Comparison of ENCODE assay signal across 8 cellular contexts in the genomic region with DNA sequence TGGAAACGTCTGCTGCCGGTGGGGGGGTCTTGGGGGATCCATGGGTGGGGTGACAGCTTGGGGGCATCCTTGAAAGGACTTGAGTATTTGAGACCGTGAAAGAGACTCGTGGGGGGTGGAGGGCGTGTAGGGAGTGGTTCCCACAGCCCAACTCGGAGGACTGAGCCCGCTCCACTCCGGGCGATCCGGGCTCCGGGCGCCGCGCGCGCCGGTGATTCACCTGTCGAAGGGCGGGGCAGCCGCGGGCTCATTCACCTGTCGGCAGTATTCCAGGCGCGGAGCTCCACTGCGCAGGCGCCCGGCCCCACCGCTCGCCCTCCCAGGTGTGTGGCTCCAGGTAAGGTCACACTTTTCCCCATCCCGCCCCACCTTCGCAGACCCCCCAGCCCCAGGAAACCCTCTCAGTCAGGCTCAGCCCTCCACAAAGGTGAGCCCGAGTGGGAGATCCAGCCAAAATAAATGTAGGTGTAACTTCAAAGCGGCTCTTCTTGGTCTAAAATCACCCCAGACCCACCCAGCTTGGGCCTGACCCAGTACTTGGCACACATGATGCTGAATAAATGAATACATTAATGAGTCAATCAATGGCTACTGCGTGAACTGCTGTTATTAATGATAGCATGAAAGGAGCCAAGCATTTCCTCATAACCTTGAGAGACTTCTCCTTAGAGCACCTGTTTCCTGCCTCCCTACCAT. TPM values are rescaled to one million over a fixed set of nuclear protein-coding genes. Genes with fewer than 3 reads are reported as not detected.
DNase-seq lines count a peak whose midpoint lies in the region; ATAC-seq, FAIRE-seq and TF ChIP-seq lines count a peak whose summit lies in the region.

No MANE protein-coding gene starts in this region.

- no peaks in the 10 kb centered on the region for H3K27me3 Mint-ChIP-seq in endodermal cell (ENCODE audit: insufficient read depth)

- peak overlapping the region; percentile 88 for H3K27ac Mint-ChIP-seq in endodermal cell

- H3K36me3 Mint-ChIP-seq in endodermal cell (ENCODE audit: low read depth) = peaks cover 48% of the 10 kb centered on the region

- no peak overlapping the region for H3K9ac ChIP-seq in endodermal cell (ENCODE audit: extremely low read depth, low read length, poor library complexity, severe bottlenecking)

- no peaks in the 10 kb centered on the region for H3K9me3 Mint-ChIP-seq in endodermal cell

- no peak for FAIRE-seq in pancreas (lab: Jason Lieb, UNC)

- H3K9me3 ChIP-seq in endodermal cell (ENCODE audit: control insufficient read depth, low read length) (no peaks in the 10 kb centered on the region), pancreas (no peaks in the 10 kb centered on the region)

- H3K4me3 ChIP-seq in endodermal cell (ENCODE audit: low read length) (peak overlapping the region; percentile 50), pancreas (peak overlapping the region in 3 of 4 donors; percentile 29 to 53 (median 42))

- ATAC-seq in pancreas = peak; percentile 86 to 94 (median 88)
- ATAC-seq in HG02588 (IDR thresholded peaks at IDR 0.05; ENCODE audit: unreplicated experiment) = no peak
- ATAC-seq in HG02678 (IDR thresholded peaks at IDR 0.05; ENCODE audit: unreplicated experiment) = no peak

- DNase-seq in DMS79 treated with DMSO at 0.1 percent for 48 hours (lab: John Stamatoyannopoulos, UW) (peak; percentile 87), NCI-H146 (lab: John Stamatoyannopoulos, UW) (peak; percentile 94), endodermal cell (peak; percentile 98), pancreas (peak; percentile 85 to 98 (median 94)), GM20000 (ENCODE audit: low spot score) (no peak)
- no peak for DNase-seq in activated CD8-positive, alpha-beta memory T cell treated with anti-CD3 and anti-CD28 coated beads for 24 hours

- no peaks in the 10 kb centered on the region for H3K27me3 ChIP-seq in endodermal cell (ENCODE audit: control insufficient read depth, insufficient read depth, low read length, poor library complexity, severe bottlenecking)
- H3K27me3 ChIP-seq in pancreas = no peaks in the 10 kb centered on the region

- 6 to 14% methylated on average over 7 to 34 of the region's 34 CpGs for whole genome bisulfite sequencing in endodermal cell (ENCODE audit: insufficient coverage in 1 of 2, insufficient read length in 1 of 2), 2 experiments
- WGBS in pancreas, 2 donors = 1 to 4% methylated on average over 34 of the region's 34 CpGs

- H3K27ac ChIP-seq in endodermal cell (ENCODE audit: low read depth, low read length) (peak overlapping the region; percentile 82), pancreas (peak overlapping the region; percentile 51 to 79 (median 70))

- no peaks in the 10 kb centered on the region for H3K4me1 ChIP-seq in endodermal cell (ENCODE audit: control insufficient read depth, insufficient read depth, low read length)
- H3K4me1 ChIP-seq in pancreas = no peaks in the 10 kb centered on the region

- H3K36me3 ChIP-seq in endodermal cell (ENCODE audit: control insufficient read depth, insufficient read depth, low read length) = peaks cover 54% of the 10 kb centered on the region
- H3K36me3 ChIP-seq in pancreas = peaks cover 0 to 2% (median 0%) of the 10 kb centered on the region in 3 donors

- TF ChIP-seq CTCF in endodermal cell (conservative IDR thresholded peaks at IDR 0.05) (no peak), pancreas (IDR thresholded peaks at IDR 0.05) (no peak), GM20000 (IDR thresholded peaks at IDR 0.05; ENCODE audit: extremely low read depth, missing control alignments) (no peak)

- intact Hi-C loops in pancreas (cut with DNase I) = no loop called here

- H3K4me3 Mint-ChIP-seq in endodermal cell = peak overlapping the region; percentile 68

- peaks cover 8% of the 10 kb centered on the region for H3K4me1 Mint-ChIP-seq in endodermal cell

RNA-seq across cellular contexts. Expression of a gene that starts 4.7 kb away (rescaled TPM):
- total RNA-seq in endodermal cell (100 to 1,000 TPM; 140 to 171 TPM), pancreas (10 to 100 TPM in 5 of 6 donors, 1 to 10 TPM in 1; 8.4 to 29.4 (median 13.4) TPM)
- 176 TPM for polyA plus RNA-seq in endodermal cell (2013, experiment 1 of 2)
- polyA plus RNA-seq in endodermal cell (2013, experiment 2 of 2) = 186 TPM
- 1 to 10 TPM; 7.3 to 8.0 TPM for polyA plus RNA-seq in pancreas

RNA-seq across cellular contexts. Expression of a gene that starts 36.1 kb away (rescaled TPM):
- total RNA-seq in endodermal cell (10 to 100 TPM; 14.5 to 18.7 TPM), pancreas (under 1 TPM in 4 of 6 donors, not detected in 2; 0.09 to 0.59 (median 0.17) TPM)
- polyA plus RNA-seq in endodermal cell (2013, experiment 1 of 2) = 5.4 TPM
- 4.5 TPM for polyA plus RNA-seq in endodermal cell (2013, experiment 2 of 2)
- under 1 TPM in 1 of 2 donors, not detected in 1; 0.16 TPM for polyA plus RNA-seq in pancreas

Comparison
In these comparisons a context has a peak if more than half of its experiments do, and no peak if none do; other contexts are left out.
1. DNase-seq: peak in DMS79 treated with DMSO at 0.1 percent for 48 hours (single experiment), NCI-H146 (single experiment), endodermal cell (single experiment) and pancreas (6 of 6); none in GM20000 (single experiment) and activated CD8-positive, alpha-beta memory T cell treated with anti-CD3 and anti-CD28 coated beads for 24 hours (single experiment).
2. ATAC-seq: peak in pancreas (4 of 4); none in HG02588 (single experiment) and HG02678 (single experiment).
3. RNA of a gene that starts 4.7 kb away (total RNA-seq): 140 to 171 TPM in endodermal cell; 8.4 to 29.4 TPM in pancreas; every median in the first group is over 4 times any median in the second.
4. RNA of a gene that starts 36.1 kb away (total RNA-seq): 14.5 to 18.7 TPM in endodermal cell; 0.09 to 0.59 TPM in pancreas; every median in the first group is over 4 times any median in the second.